In genomic region chr7:117186218-117186617, GRCh38 we compare ENCODE assay signal across 26 cellular contexts.
DNase-seq lines count a peak whose midpoint lies in the region; ATAC-seq and TF ChIP-seq lines count a peak whose summit lies in the region.
"Had no signal": no experiment of that assay in that cellular context is flagged by ENCODE, and none has a peak within 500 bp of the region (broad histone marks: within the 10 kb centered on the region; RNA-seq: fewer than 3 reads in every experiment).

No MANE protein-coding gene starts in this region.

- H3K4ac ChIP-seq in H9 (ENCODE audit: low read depth, low read length): no peak overlapping the region

- H3K27me3 ChIP-seq in A673 (replicated peaks; ENCODE audit: insufficient read depth, low read depth, low read length, poor library complexity): no peaks in the 10 kb centered on the region
- H3K27me3 ChIP-seq in H9 (ENCODE audit: insufficient read depth, low read length): no peaks in the 10 kb centered on the region
- H3K27me3 ChIP-seq: stomach had no signal

- TF ChIP-seq CTCF in A673 (conservative IDR thresholded peaks at IDR 0.05; ENCODE audit: low read depth, low read length) (no peak), astrocyte of the spinal cord (IDR thresholded peaks at IDR 0.05; ENCODE audit: low read depth, low read length) (no peak), H9 (conservative IDR thresholded peaks at IDR 0.05) (no peak)

- no peaks in the 10 kb centered on the region for H4K20me1 ChIP-seq in H9 (ENCODE audit: control insufficient read depth, insufficient read depth, insufficient read length)

- no peak overlapping the region for H4K8ac ChIP-seq in H9 (replicated peaks; ENCODE audit: insufficient read length, low read depth, low read length)

- H3K56ac ChIP-seq in H9 (ENCODE audit: insufficient read length, low read depth, low read length): no peak overlapping the region

- POLR2A ChIA-PET in A673 (lab: Charles Lee; ENCODE audit: low non-redundant PET): no interaction called here

- no peak overlapping the region for H3K23ac ChIP-seq in H9 (ENCODE audit: insufficient read length, low read depth, low read length)

- H3K4me3 ChIP-seq in A673 (ENCODE audit: low read depth, low read length, poor library complexity, severe bottlenecking) (no peak overlapping the region), astrocyte of the spinal cord (ENCODE audit: low read depth, low read length) (no peak overlapping the region)
- H3K4me3 ChIP-seq: stomach had no signal

- H2AK5ac ChIP-seq in H9 (ENCODE audit: insufficient read length, low read length): no peak overlapping the region

- no peak overlapping the region for H2BK5ac ChIP-seq in H9 (ENCODE audit: insufficient read length, low read length)

- CTCF ChIA-PET in A673 (lab: Charles Lee): no interaction called here

- H3K18ac ChIP-seq in H9 (ENCODE audit: insufficient read length, low read depth, low read length): no peak overlapping the region

- no peak overlapping the region for H3K4me2 ChIP-seq in H9 (ENCODE audit: insufficient read depth, insufficient read length, low read length)

- H3K23me2 ChIP-seq in H9 (ENCODE audit: insufficient read length, low read depth, low read length, poor library complexity, severe bottlenecking): no peaks in the 10 kb centered on the region

- no TSS peak for BruUV-seq in A673 (replicated peaks; lab: Mats Ljungman, UMichigan)

- H3K4me1 Mint-ChIP-seq in H9: no peaks in the 10 kb centered on the region
- H3K4me1 Mint-ChIP-seq: naive thymus-derived CD4-positive, alpha-beta T cell had no signal

- DNase-seq in A673 (ENCODE audit: low spot score) (peak; percentile 57), M059J (ENCODE audit: low read depth) (peak; percentile 78), astrocyte of the spinal cord (ENCODE audit: low read depth, low spot score) (peak; percentile 33), iris pigment epithelial cell (ENCODE audit: low read depth) (peak; percentile 86), G401 (ENCODE audit: low spot score) (no peak), H9 (no peak)
- DNase-seq in stimulated activated CD4-positive, alpha-beta T cell treated with anti-CD3 and anti-CD28 coated beads, Interleukin-2, amount 100 ng/mL, for 24 hours: no peak
- DNase-seq: 8988T; activated CD4-positive, alpha-beta T cell treated with anti-CD3 and anti-CD28 coated beads for 4 hours; activated naive CD4-positive, alpha-beta T cell treated with Interleukin-2 at 50 U/mL for 16 hours; activated T-cell treated with anti-CD3 and anti-CD28 coated beads, Interleukin-2, amount 50 U/mL, for 48 hours; aorta; cerebellar nuclear complex; effector CD4-positive, alpha-beta T cell; kidney glomerular epithelial cell; naive thymus-derived CD4-positive, alpha-beta T cell; NCI-H1694 treated with DMSO at 0.1 percent for 48 hours; NCI-H82; right cardiac atrium; stomach had no signal

- H2BK120ac ChIP-seq in H9 (ENCODE audit: low read depth, low read length, poor library complexity, severe bottlenecking): no peak overlapping the region

- no peak overlapping the region for H2BK12ac ChIP-seq in H9 (ENCODE audit: insufficient read length, low read depth, low read length)

- in situ Hi-C loops in astrocyte of the spinal cord (cut with HindIII; ENCODE audit: low sequenced_read_pairs): no loop called here
- in situ Hi-C loops in G401 (cut with HindIII; ENCODE audit: low sequenced_read_pairs): no loop called here

- intact Hi-C loops in A673 (cut with micrococcal nuclease; ENCODE audit: unreplicated experiment): no loop called here

- no peak for ATAC-seq in GM21825 (IDR thresholded peaks at IDR 0.05; ENCODE audit: unreplicated experiment)
- ATAC-seq: esophagus mucosa; HCT116; naive thymus-derived CD4-positive, alpha-beta T cell; Right ventricle myocardium inferior had no signal

- H4K5ac ChIP-seq in H9 (ENCODE audit: insufficient read length, low read depth, low read length): no peak overlapping the region

- H2BK15ac ChIP-seq in H9 (ENCODE audit: low read depth, low read length): no peak overlapping the region

- no peaks in the 10 kb centered on the region for H3K79me1 ChIP-seq in H9 (ENCODE audit: insufficient read depth, low read depth, low read length, poor library complexity, severe bottlenecking)

- no peak overlapping the region for H3K9ac ChIP-seq in H9 (ENCODE audit: extremely low read depth, insufficient read length, low read length)
- H3K9ac ChIP-seq: parathyroid adenoma had no signal

- no peak overlapping the region for H3K14ac ChIP-seq in H9 (ENCODE audit: insufficient read depth, low read length)

- no peak overlapping the region for H3K27ac Mint-ChIP-seq in H9
- H3K27ac Mint-ChIP-seq: naive thymus-derived CD4-positive, alpha-beta T cell; type B pancreatic cell had no signal

- H3K36me3 Mint-ChIP-seq in H9 (ENCODE audit: insufficient read depth in 1 of 3, low read depth in 3 of 3): no peaks in the 10 kb centered on the region

- H3K27ac ChIP-seq in A673 (ENCODE audit: low read depth, low read length, poor library complexity, severe bottlenecking) (no peak overlapping the region), H9 (ENCODE audit: insufficient read length, low read depth, low read length) (no peak overlapping the region)
- H3K27ac ChIP-seq: parathyroid adenoma, stomach had no signal

- H3K9me3 ChIP-seq in A673 (ENCODE audit: low read depth, low read length, poor library complexity, severe bottlenecking): no peaks in the 10 kb centered on the region
- no peaks in the 10 kb centered on the region for H3K9me3 ChIP-seq in H9 (ENCODE audit: control insufficient read depth, low read depth, low read length)
- H3K9me3 ChIP-seq: stomach had no signal

- H3K36me3 ChIP-seq in A673 (ENCODE audit: insufficient read depth, low read length, poor library complexity, severe bottlenecking): no peaks in the 10 kb centered on the region

- no peak overlapping the region for H4K91ac ChIP-seq in H9 (ENCODE audit: insufficient read length, low read depth, low read length)

- H2AFZ ChIP-seq in H9 (ENCODE audit: low read length): no peak overlapping the region
- H2AFZ ChIP-seq: parathyroid adenoma had no signal

- WGBS in H9 (ENCODE audit: extremely low coverage, insufficient read length, low lambda C conversion rate): no CpG with 5 or more reads among the region's 6 CpGs

- peaks cover 9% of the 10 kb centered on the region for H3K4me1 ChIP-seq in A673 (ENCODE audit: insufficient read depth, low read length, poor library complexity, severe bottlenecking)
- no peaks in the 10 kb centered on the region for H3K4me1 ChIP-seq in H9 (ENCODE audit: insufficient read depth, low read length)
- H3K4me1 ChIP-seq: parathyroid adenoma, stomach had no signal

- no peaks in the 10 kb centered on the region for H3K9me3 Mint-ChIP-seq in H9
- H3K9me3 Mint-ChIP-seq: type B pancreatic cell had no signal

- H2BK20ac ChIP-seq in H9 (ENCODE audit: low read depth, low read length, poor library complexity, severe bottlenecking): no peak overlapping the region

- H3K4me3 Mint-ChIP-seq in H9: no peak overlapping the region
- H3K4me3 Mint-ChIP-seq: naive thymus-derived CD4-positive, alpha-beta T cell; type B pancreatic cell had no signal

- H3K27me3 Mint-ChIP-seq in H9 (ENCODE audit: low read depth): no peaks in the 10 kb centered on the region
- H3K27me3 Mint-ChIP-seq: type B pancreatic cell had no signal

- H3T11ph ChIP-seq in H9 (ENCODE audit: low read length): no peak overlapping the region

- no peaks in the 10 kb centered on the region for H3K79me2 ChIP-seq in H9 (ENCODE audit: insufficient read depth, low read length)
- H3K79me2 ChIP-seq: parathyroid adenoma had no signal

Comparison
In these comparisons a context has a peak if more than half of its experiments do, and no peak if none do; other contexts are left out.
1. DNase-seq: peak in A673 (single experiment), M059J (single experiment), astrocyte of the spinal cord (single experiment) and iris pigment epithelial cell (single experiment); none in G401 (single experiment), stimulated activated CD4-positive, alpha-beta T cell treated with anti-CD3 and anti-CD28 coated beads, Interleukin-2, amount 100 ng/mL, for 24 hours (0 of 2) and H9 (single experiment).